Comparison of ENCODE assay signal across 24 cellular contexts in the genomic region with DNA sequence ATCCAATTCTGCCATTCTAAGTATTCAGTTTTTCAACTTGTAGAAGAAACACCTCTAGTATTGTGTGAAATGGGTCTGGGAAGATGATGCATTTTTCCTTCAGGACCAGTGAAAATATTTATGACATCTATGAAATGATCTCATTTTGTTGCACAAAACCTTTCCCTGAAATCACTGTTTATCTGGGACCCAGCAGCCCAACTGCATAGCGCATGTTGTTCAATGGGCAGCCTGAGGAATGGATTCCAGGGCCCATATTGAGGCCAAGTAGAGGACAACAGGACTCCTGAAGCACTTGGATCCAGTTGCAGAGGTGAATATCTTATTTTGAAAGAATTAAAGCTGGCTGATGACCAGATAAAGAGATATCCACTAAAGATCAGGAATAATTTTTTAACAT. TPM values are rescaled to one million over a fixed set of nuclear protein-coding genes. Genes with fewer than 3 reads are reported as not detected.
A peak's percentile ranks its signal among the peaks of the same experiment; 100 is the strongest.
DNase-seq lines count a peak whose midpoint lies in the region; ATAC-seq and TF ChIP-seq lines count a peak whose summit lies in the region.
"Had no signal": no experiment of that assay in that cellular context is flagged by ENCODE, and none has a peak within 500 bp of the region (broad histone marks: within the 10 kb centered on the region; RNA-seq: fewer than 3 reads in every experiment).

No MANE protein-coding gene starts in this region.

- no peak overlapping the region for H3K14ac ChIP-seq in neuronal stem cell (ENCODE audit: low read length)

- no peak overlapping the region for H2BK12ac ChIP-seq in neuronal stem cell (ENCODE audit: low read length)

- H3K9ac ChIP-seq in neuronal stem cell (ENCODE audit: low read depth, low read length, poor library complexity), result no peak overlapping the region

- intact Hi-C loops in Right ventricle myocardium superior (cut with DNase I) (no loop called here), tibial artery (cut with DNase I; ENCODE audit: low total_unique reads) (no loop called here)

- H3K4me1 ChIP-seq in right atrium auricular region (peaks cover 0 to 62% of the 10 kb centered on the region in 2 donors), tibial artery (peaks cover 0 to 71% (median 6%) of the 10 kb centered on the region in 4 donors), neuronal stem cell (ENCODE audit: control insufficient read depth in 2 of 2, insufficient read depth in 1 of 2, low read depth in 1 of 2, low read length in 2 of 2) (peaks cover 2 to 6% of the 10 kb centered on the region in 2 donors)
- H3K4me1 ChIP-seq: Peyer's patch had no signal

- H3K4me2 ChIP-seq in neuronal stem cell (ENCODE audit: insufficient read depth, low read length, poor library complexity, severe bottlenecking), result no peak overlapping the region

- H3K79me1 ChIP-seq in neuronal stem cell (ENCODE audit: low read depth, low read length), result no peaks in the 10 kb centered on the region

- TF ChIP-seq CTCF in right atrium auricular region (IDR thresholded peaks at IDR 0.05) (no peak), tibial artery (IDR thresholded peaks at IDR 0.05) (no peak)

- H3K9me3 ChIP-seq in right atrium auricular region (no peaks in the 10 kb centered on the region), tibial artery (no peaks in the 10 kb centered on the region), neuronal stem cell (replicated peaks in 1 of 2; ENCODE audit: control insufficient read depth in 2 of 2, insufficient read depth in 1 of 2, low read depth in 1 of 2, low read length in 2 of 2) (no peaks in the 10 kb centered on the region)
- H3K9me3 ChIP-seq: ovary, Peyer's patch, thoracic aorta had no signal

- no peak overlapping the region for H4K8ac ChIP-seq in neuronal stem cell (ENCODE audit: low read depth, low read length)

- WGBS in neuronal stem cell (ENCODE audit: extremely low coverage in 2 of 2, insufficient read length in 2 of 2, insufficient replicate concordance in 1 of 2), 2 donors, result no CpG with 5 or more reads among the region's 1 CpG

- H2BK5ac ChIP-seq in neuronal stem cell (ENCODE audit: low read length), result no peak overlapping the region

- no peak overlapping the region for H4K91ac ChIP-seq in neuronal stem cell (ENCODE audit: low read depth, low read length, poor library complexity)

- no peaks in the 10 kb centered on the region for H3K9me3 Mint-ChIP-seq in activated T-helper 17 cell treated with anti-CD3 and anti-CD28 coated beads, Interleukin-2, amount 50 U/mL, for 72 hours
- H3K9me3 Mint-ChIP-seq: activated CD4-positive, alpha-beta memory T cell treated with anti-CD3 and anti-CD28 coated beads for 36 hours; activated naive CD4-positive, alpha-beta T cell treated with anti-CD3 and anti-CD28 coated beads, Interleukin-2, amount 50 U/mL, for 72 hours; stimulated activated effector memory CD8-positive, alpha-beta T cell treated with anti-CD3 and anti-CD28 coated beads, Interleukin-12 subunit alpha, Interleukin-12 subunit beta, amount 100 ng/mL, for 72 hours; T-helper 2 cell treated with Interferon-gamma antibody and Interleukin-4, amounts not matched to agents 5 μg/mL and 100 μg/mL, for 36 hours had no signal

- H3K27ac Mint-ChIP-seq in activated T-helper 17 cell treated with anti-CD3 and anti-CD28 coated beads, Interleukin-2, amount 50 U/mL, for 72 hours, result no peak overlapping the region

- H3K4me1 Mint-ChIP-seq in activated T-helper 17 cell treated with anti-CD3 and anti-CD28 coated beads, Interleukin-2, amount 50 U/mL, for 72 hours, result peaks cover 42% of the 10 kb centered on the region

- H3K18ac ChIP-seq in neuronal stem cell (ENCODE audit: low read length), result no peak overlapping the region

- H2AK5ac ChIP-seq in neuronal stem cell (ENCODE audit: low read depth, low read length), result no peak overlapping the region

- peak overlapping the region; percentile 88 for H3K4me3 Mint-ChIP-seq in activated T-helper 17 cell treated with anti-CD3 and anti-CD28 coated beads, Interleukin-2, amount 50 U/mL, for 72 hours
- H3K4me3 Mint-ChIP-seq: activated CD4-positive, alpha-beta memory T cell treated with anti-CD3 and anti-CD28 coated beads for 36 hours had no signal

- H3K27me3 ChIP-seq in right atrium auricular region (no peaks in the 10 kb centered on the region), tibial artery (no peaks in the 10 kb centered on the region), neuronal stem cell (ENCODE audit: control insufficient read depth in 3 of 3, insufficient read depth in 3 of 3, low read depth in 1 of 3, low read length in 3 of 3) (no peaks in the 10 kb centered on the region)
- H3K27me3 ChIP-seq: ovary, Peyer's patch had no signal

- DNase-seq in Right ventricle myocardium superior, result no peak
- no peak for DNase-seq in right atrium auricular region (ENCODE audit: low spot score)
- peak; percentile 64 for DNase-seq in iris pigment epithelial cell (ENCODE audit: low read depth)
- no peak for DNase-seq in tibial artery
- DNase-seq in effector CD8-positive, alpha-beta T cell (lab: John Stamatoyannopoulos, UW), result no peak
- no peak for DNase-seq in neuronal stem cell (ENCODE audit: low spot score)
- DNase-seq: activated CD4-positive, alpha-beta memory T cell treated with anti-CD3 and anti-CD28 coated beads for 36 hours; activated T-cell treated with anti-CD3 and anti-CD28 coated beads for 4 hours; DMS53; GF-D8; hypothalamus; islet precursor cell; NCI-H2029; NCI-H446; NK-92 treated with Interleukin-12 subunit alpha and Interleukin-12 subunit beta, amount 100 ng/mL, for 24 hours; ovary; Peyer's patch had no signal

- H2AFZ ChIP-seq in neuronal stem cell (ENCODE audit: low read length), result no peak overlapping the region

- ATAC-seq in Right ventricle myocardium superior (ENCODE audit: poor library complexity) (peak; percentile 37), HG02798 (IDR thresholded peaks at IDR 0.05; ENCODE audit: poor library complexity, unreplicated experiment) (no peak)
- ATAC-seq in activated T-helper 17 cell treated with anti-CD3 and anti-CD28 coated beads, Interleukin-2, amount 50 U/mL, for 72 hours (replicated peaks), result no peak
- ATAC-seq: stimulated activated effector memory CD8-positive, alpha-beta T cell treated with anti-CD3 and anti-CD28 coated beads, Interleukin-12 subunit alpha, Interleukin-12 subunit beta, amount 100 ng/mL, for 72 hours had no signal

- no peak overlapping the region for H2BK120ac ChIP-seq in neuronal stem cell (ENCODE audit: low read depth, low read length)

- peaks cover 10% of the 10 kb centered on the region for H3K36me3 Mint-ChIP-seq in activated T-helper 17 cell treated with anti-CD3 and anti-CD28 coated beads, Interleukin-2, amount 50 U/mL, for 72 hours (ENCODE audit: low read depth)
- H3K36me3 Mint-ChIP-seq: activated CD4-positive, alpha-beta memory T cell treated with anti-CD3 and anti-CD28 coated beads for 36 hours; activated naive CD4-positive, alpha-beta T cell treated with anti-CD3 and anti-CD28 coated beads, Interleukin-2, amount 50 U/mL, for 72 hours had no signal

- H3K27ac ChIP-seq in right atrium auricular region (no peak overlapping the region), tibial artery (peak overlapping the region; percentile 19 to 42), neuronal stem cell (replicated peaks; ENCODE audit: low read length) (no peak overlapping the region)
- H3K27ac ChIP-seq: ovary, thoracic aorta had no signal

- no peak overlapping the region for H3K23ac ChIP-seq in neuronal stem cell (ENCODE audit: low read depth, low read length, poor library complexity)

- H3K36me3 ChIP-seq in right atrium auricular region, result no peaks in the 10 kb centered on the region
- no peaks in the 10 kb centered on the region for H3K36me3 ChIP-seq in tibial artery
- no peaks in the 10 kb centered on the region for H3K36me3 ChIP-seq in neuronal stem cell (replicated peaks in 1 of 2; ENCODE audit: control insufficient read depth in 2 of 2, insufficient read depth in 2 of 2, low read length in 2 of 2)
- H3K36me3 ChIP-seq: ovary, Peyer's patch, thoracic aorta had no signal

- H3K4ac ChIP-seq in neuronal stem cell (ENCODE audit: low read length), result no peak overlapping the region

- H2BK15ac ChIP-seq in neuronal stem cell (ENCODE audit: low read length), result no peak overlapping the region

- no peaks in the 10 kb centered on the region for H3K27me3 Mint-ChIP-seq in activated T-helper 17 cell treated with anti-CD3 and anti-CD28 coated beads, Interleukin-2, amount 50 U/mL, for 72 hours
- H3K27me3 Mint-ChIP-seq: activated CD4-positive, alpha-beta memory T cell treated with anti-CD3 and anti-CD28 coated beads for 36 hours had no signal

- no peak overlapping the region for H3K4me3 ChIP-seq in right atrium auricular region
- no peak overlapping the region for H3K4me3 ChIP-seq in tibial artery
- H3K4me3 ChIP-seq in neuronal stem cell (ENCODE audit: low read length in 2 of 2), result no peak overlapping the region
- H3K4me3 ChIP-seq: coronary artery, ovary, Peyer's patch, thoracic aorta had no signal

RNA-seq across cellular contexts. Expression of a gene that starts 7.3 kb away (rescaled TPM):
- total RNA-seq in Right ventricle myocardium superior (53.0 TPM), right atrium auricular region (10 to 100 TPM; 52.3 to 57.0 TPM)
- 10 to 100 TPM; 45.0 to 62.1 TPM for total RNA-seq in activated T-helper 17 cell treated with anti-CD3 and anti-CD28 coated beads, Interleukin-2, amount 50 U/mL, for 72 hours
- polyA plus RNA-seq in neuronal stem cell (2013, experiment 1 of 2), result 95.0 TPM
- polyA plus RNA-seq in neuronal stem cell (2013, experiment 2 of 2), result 105 TPM

Comparison
In these comparisons a context has a peak if more than half of its experiments do, and no peak if none do; other contexts are left out.
1. H3K27ac ChIP-seq: peak in tibial artery (2 of 2); none in right atrium auricular region (0 of 2) and neuronal stem cell (single experiment).